In the genomic region with DNA sequence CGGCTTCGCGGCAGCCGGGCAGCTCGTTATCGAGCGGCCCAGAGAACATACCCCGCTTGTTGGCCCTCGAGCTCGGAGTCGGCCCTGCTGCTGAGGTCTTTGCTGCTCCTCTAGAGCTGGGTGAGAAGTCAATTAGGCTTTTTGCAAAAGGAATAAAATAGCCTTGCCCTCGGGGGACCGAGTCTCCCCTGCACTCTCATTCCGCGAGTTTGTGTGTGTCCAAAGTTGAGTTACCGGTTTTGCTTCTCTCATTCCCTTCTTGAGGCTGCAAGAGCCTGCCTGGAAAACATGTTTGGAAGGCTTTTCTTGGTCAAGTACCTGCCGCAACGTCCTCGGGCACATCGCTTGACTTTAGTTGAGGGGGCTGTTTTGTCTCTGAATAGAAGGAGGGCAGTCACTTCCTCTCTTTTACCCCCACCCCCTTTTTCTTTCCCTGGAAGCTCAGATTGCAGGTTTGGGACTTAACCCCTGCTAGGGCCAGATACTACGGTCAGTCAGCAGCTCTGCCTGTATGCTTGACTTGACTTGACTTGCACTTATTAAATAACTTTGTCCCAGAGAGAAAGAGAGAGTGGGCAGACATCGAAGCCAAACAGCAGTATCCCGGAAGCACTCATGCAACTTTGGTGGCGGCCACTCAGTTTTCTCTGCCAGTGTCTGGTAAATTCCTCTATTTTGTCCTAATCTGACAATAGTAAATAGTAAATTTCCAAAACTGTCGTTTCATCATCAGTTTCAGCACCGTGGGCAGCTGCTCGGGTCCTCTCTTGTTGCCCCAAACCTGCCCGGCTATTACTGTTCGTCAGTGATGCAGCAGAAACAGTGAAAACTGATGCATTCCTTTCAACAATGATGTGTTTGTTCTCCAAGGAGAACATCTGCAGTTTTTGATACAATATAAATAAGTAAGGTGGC, we compare ENCODE assay signal across 1 cellular context.
TF ChIP-seq lines count a peak whose summit lies in the region.

No MANE protein-coding gene starts in this region.

TF ChIP-seq in WTC11, 78 proteins besides CTCF, POLR2A, EP300 and RAD21 (continued from another document):
- TF ChIP-seq, protein P1, sequence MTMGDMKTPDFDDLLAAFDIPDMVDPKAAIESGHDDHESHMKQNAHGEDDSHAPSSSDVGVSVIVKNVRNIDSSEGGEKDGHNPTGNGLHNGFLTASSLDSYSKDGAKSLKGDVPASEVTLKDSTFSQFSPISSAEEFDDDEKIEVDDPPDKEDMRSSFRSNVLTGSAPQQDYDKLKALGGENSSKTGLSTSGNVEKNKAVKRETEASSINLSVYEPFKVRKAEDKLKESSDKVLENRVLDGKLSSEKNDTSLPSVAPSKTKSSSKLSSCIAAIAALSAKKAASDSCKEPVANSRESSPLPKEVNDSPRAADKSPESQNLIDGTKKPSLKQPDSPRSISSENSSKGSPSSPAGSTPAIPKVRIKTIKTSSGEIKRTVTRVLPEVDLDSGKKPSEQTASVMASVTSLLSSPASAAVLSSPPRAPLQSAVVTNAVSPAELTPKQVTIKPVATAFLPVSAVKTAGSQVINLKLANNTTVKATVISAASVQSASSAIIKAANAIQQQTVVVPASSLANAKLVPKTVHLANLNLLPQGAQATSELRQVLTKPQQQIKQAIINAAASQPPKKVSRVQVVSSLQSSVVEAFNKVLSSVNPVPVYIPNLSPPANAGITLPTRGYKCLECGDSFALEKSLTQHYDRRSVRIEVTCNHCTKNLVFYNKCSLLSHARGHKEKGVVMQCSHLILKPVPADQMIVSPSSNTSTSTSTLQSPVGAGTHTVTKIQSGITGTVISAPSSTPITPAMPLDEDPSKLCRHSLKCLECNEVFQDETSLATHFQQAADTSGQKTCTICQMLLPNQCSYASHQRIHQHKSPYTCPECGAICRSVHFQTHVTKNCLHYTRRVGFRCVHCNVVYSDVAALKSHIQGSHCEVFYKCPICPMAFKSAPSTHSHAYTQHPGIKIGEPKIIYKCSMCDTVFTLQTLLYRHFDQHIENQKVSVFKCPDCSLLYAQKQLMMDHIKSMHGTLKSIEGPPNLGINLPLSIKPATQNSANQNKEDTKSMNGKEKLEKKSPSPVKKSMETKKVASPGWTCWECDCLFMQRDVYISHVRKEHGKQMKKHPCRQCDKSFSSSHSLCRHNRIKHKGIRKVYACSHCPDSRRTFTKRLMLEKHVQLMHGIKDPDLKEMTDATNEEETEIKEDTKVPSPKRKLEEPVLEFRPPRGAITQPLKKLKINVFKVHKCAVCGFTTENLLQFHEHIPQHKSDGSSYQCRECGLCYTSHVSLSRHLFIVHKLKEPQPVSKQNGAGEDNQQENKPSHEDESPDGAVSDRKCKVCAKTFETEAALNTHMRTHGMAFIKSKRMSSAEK (CRISPR knock-in tag; IDR thresholded peaks at IDR 0.05; ENCODE audit: borderline replicate concordance) = no peak
- no peak for TF ChIP-seq ZNF396 (CRISPR knock-in tag; IDR thresholded peaks at IDR 0.05; ENCODE audit: borderline replicate concordance)
- no peak for TF ChIP-seq RELA (CRISPR knock-in tag; IDR thresholded peaks at IDR 0.05; ENCODE audit: borderline replicate concordance)
- TF ChIP-seq, protein P2, sequence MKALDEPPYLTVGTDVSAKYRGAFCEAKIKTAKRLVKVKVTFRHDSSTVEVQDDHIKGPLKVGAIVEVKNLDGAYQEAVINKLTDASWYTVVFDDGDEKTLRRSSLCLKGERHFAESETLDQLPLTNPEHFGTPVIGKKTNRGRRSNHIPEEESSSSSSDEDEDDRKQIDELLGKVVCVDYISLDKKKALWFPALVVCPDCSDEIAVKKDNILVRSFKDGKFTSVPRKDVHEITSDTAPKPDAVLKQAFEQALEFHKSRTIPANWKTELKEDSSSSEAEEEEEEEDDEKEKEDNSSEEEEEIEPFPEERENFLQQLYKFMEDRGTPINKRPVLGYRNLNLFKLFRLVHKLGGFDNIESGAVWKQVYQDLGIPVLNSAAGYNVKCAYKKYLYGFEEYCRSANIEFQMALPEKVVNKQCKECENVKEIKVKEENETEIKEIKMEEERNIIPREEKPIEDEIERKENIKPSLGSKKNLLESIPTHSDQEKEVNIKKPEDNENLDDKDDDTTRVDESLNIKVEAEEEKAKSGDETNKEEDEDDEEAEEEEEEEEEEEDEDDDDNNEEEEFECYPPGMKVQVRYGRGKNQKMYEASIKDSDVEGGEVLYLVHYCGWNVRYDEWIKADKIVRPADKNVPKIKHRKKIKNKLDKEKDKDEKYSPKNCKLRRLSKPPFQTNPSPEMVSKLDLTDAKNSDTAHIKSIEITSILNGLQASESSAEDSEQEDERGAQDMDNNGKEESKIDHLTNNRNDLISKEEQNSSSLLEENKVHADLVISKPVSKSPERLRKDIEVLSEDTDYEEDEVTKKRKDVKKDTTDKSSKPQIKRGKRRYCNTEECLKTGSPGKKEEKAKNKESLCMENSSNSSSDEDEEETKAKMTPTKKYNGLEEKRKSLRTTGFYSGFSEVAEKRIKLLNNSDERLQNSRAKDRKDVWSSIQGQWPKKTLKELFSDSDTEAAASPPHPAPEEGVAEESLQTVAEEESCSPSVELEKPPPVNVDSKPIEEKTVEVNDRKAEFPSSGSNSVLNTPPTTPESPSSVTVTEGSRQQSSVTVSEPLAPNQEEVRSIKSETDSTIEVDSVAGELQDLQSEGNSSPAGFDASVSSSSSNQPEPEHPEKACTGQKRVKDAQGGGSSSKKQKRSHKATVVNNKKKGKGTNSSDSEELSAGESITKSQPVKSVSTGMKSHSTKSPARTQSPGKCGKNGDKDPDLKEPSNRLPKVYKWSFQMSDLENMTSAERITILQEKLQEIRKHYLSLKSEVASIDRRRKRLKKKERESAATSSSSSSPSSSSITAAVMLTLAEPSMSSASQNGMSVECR (CRISPR knock-in tag; IDR thresholded peaks at IDR 0.05; ENCODE audit: borderline replicate concordance) = peak; percentile 59; the same call in 1 of the 2 replicates
- TF ChIP-seq PRRX2 (CRISPR knock-in tag; IDR thresholded peaks at IDR 0.05) = no peak
- no peak for TF ChIP-seq JUN (CRISPR knock-in tag; IDR thresholded peaks at IDR 0.05)
- TF ChIP-seq, protein P3, sequence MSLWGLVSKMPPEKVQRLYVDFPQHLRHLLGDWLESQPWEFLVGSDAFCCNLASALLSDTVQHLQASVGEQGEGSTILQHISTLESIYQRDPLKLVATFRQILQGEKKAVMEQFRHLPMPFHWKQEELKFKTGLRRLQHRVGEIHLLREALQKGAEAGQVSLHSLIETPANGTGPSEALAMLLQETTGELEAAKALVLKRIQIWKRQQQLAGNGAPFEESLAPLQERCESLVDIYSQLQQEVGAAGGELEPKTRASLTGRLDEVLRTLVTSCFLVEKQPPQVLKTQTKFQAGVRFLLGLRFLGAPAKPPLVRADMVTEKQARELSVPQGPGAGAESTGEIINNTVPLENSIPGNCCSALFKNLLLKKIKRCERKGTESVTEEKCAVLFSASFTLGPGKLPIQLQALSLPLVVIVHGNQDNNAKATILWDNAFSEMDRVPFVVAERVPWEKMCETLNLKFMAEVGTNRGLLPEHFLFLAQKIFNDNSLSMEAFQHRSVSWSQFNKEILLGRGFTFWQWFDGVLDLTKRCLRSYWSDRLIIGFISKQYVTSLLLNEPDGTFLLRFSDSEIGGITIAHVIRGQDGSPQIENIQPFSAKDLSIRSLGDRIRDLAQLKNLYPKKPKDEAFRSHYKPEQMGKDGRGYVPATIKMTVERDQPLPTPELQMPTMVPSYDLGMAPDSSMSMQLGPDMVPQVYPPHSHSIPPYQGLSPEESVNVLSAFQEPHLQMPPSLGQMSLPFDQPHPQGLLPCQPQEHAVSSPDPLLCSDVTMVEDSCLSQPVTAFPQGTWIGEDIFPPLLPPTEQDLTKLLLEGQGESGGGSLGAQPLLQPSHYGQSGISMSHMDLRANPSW (CRISPR knock-in tag; conservative IDR thresholded peaks at IDR 0.05; ENCODE audit: low read depth) = no peak
- TF ChIP-seq, protein P4, sequence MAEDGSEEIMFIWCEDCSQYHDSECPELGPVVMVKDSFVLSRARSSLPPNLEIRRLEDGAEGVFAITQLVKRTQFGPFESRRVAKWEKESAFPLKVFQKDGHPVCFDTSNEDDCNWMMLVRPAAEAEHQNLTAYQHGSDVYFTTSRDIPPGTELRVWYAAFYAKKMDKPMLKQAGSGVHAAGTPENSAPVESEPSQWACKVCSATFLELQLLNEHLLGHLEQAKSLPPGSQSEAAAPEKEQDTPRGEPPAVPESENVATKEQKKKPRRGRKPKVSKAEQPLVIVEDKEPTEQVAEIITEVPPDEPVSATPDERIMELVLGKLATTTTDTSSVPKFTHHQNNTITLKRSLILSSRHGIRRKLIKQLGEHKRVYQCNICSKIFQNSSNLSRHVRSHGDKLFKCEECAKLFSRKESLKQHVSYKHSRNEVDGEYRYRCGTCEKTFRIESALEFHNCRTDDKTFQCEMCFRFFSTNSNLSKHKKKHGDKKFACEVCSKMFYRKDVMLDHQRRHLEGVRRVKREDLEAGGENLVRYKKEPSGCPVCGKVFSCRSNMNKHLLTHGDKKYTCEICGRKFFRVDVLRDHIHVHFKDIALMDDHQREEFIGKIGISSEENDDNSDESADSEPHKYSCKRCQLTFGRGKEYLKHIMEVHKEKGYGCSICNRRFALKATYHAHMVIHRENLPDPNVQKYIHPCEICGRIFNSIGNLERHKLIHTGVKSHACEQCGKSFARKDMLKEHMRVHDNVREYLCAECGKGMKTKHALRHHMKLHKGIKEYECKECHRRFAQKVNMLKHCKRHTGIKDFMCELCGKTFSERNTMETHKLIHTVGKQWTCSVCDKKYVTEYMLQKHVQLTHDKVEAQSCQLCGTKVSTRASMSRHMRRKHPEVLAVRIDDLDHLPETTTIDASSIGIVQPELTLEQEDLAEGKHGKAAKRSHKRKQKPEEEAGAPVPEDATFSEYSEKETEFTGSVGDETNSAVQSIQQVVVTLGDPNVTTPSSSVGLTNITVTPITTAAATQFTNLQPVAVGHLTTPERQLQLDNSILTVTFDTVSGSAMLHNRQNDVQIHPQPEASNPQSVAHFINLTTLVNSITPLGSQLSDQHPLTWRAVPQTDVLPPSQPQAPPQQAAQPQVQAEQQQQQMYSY (CRISPR knock-in tag; IDR thresholded peaks at IDR 0.05) = no peak
- no peak for TF ChIP-seq NFE2L1 (CRISPR knock-in tag; IDR thresholded peaks at IDR 0.05)
- TF ChIP-seq KAT7 (CRISPR knock-in tag; IDR thresholded peaks at IDR 0.05; ENCODE audit: borderline replicate concordance) = peak; percentile 49; the same call in 1 of the 2 replicates
- 0 out of 2 replicates have a peak, but pooled peaks have one; percentile 30 for TF ChIP-seq ESRRA (CRISPR knock-in tag; IDR thresholded peaks at IDR 0.05; ENCODE audit: borderline replicate concordance)
- 0 out of 2 replicates have a peak, but pooled peaks have one; percentile 57 for TF ChIP-seq ETV6 (CRISPR knock-in tag; IDR thresholded peaks at IDR 0.05)
- TF ChIP-seq TEAD1 (CRISPR knock-in tag; IDR thresholded peaks at IDR 0.05) = 0 out of 2 replicates have a peak, but pooled peaks have one; percentile 31
- no peak for TF ChIP-seq JAZF1 (CRISPR knock-in tag; IDR thresholded peaks at IDR 0.05)
- no peak for TF ChIP-seq NR2C2 (CRISPR knock-in tag; IDR thresholded peaks at IDR 0.05)
- no peak for TF ChIP-seq GRHL2 (CRISPR knock-in tag; IDR thresholded peaks at IDR 0.05; ENCODE audit: insufficient replicate concordance, severe bottlenecking)
- no peak for TF ChIP-seq NR1H2 (CRISPR knock-in tag; IDR thresholded peaks at IDR 0.05)
- TF ChIP-seq, protein P5, sequence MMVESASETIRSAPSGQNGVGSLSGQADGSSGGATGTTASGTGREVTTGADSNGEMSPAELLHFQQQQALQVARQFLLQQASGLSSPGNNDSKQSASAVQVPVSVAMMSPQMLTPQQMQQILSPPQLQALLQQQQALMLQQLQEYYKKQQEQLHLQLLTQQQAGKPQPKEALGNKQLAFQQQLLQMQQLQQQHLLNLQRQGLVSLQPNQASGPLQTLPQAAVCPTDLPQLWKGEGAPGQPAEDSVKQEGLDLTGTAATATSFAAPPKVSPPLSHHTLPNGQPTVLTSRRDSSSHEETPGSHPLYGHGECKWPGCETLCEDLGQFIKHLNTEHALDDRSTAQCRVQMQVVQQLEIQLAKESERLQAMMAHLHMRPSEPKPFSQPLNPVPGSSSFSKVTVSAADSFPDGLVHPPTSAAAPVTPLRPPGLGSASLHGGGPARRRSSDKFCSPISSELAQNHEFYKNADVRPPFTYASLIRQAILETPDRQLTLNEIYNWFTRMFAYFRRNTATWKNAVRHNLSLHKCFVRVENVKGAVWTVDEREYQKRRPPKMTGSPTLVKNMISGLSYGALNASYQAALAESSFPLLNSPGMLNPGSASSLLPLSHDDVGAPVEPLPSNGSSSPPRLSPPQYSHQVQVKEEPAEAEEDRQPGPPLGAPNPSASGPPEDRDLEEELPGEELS (CRISPR knock-in tag; IDR thresholded peaks at IDR 0.05) = no peak
- TF ChIP-seq, protein P6, sequence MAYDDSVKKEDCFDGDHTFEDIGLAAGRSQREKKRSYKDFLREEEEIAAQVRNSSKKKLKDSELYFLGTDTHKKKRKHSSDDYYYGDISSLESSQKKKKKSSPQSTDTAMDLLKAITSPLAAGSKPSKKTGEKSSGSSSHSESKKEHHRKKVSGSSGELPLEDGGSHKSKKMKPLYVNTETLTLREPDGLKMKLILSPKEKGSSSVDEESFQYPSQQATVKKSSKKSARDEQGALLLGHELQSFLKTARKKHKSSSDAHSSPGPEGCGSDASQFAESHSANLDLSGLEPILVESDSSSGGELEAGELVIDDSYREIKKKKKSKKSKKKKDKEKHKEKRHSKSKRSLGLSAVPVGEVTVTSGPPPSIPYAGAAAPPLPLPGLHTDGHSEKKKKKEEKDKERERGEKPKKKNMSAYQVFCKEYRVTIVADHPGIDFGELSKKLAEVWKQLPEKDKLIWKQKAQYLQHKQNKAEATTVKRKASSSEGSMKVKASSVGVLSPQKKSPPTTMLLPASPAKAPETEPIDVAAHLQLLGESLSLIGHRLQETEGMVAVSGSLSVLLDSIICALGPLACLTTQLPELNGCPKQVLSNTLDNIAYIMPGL (CRISPR knock-in tag; IDR thresholded peaks at IDR 0.05) = no peak
